ENCODE assay signal across 19 cellular contexts in the genomic region with DNA sequence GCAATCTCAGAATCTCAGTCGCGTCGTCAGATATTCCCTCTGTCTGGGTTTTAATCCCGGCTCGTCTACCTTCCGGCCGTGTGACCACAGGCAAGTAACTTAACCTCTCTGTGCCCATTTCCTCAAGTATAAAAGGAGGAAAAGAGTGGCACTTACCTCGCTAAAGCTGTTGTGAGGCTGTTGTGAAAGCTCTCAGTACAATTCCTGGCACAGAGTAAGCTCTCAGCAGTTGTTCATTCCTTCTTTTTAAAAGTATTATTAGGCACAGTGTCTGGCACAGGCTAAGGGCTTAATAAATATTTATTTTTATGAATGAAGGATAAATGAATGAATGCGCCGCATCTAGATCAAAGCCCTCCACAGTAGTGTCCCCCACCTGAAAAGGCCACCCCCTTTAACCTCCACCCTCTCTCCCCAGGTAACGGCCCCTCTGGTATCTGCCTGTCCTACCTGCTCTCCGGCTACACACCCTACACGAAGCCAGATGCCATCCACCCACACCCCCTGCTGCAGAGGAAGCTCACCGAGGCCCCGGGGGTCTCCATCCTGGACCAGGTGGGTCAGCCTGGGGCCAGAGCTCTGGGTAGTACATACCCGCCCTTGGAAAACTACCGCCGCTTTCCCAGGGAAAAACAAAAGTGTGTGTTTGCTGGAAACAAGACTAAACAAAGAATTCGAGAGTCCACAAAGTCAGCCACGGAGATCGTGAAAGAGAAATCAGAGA. TPM values are rescaled to one million over a fixed set of nuclear protein-coding genes. Genes with fewer than 3 reads are reported as not detected.
A peak's percentile ranks its signal among the peaks of the same experiment; 100 is the strongest.
DNase-seq lines count a peak whose midpoint lies in the region; ATAC-seq, FAIRE-seq and TF ChIP-seq lines count a peak whose summit lies in the region.
"Had no signal": no experiment of that assay in that cellular context is flagged by ENCODE, and none has a peak within 500 bp of the region (broad histone marks: within the 10 kb centered on the region; RNA-seq: fewer than 3 reads in every experiment).

No MANE protein-coding gene starts in this region.

- no peak overlapping the region for H2AFZ ChIP-seq in smooth muscle cell (ENCODE audit: low read depth)
- H2AFZ ChIP-seq: GM23338 had no signal

- no peak for DNase-seq in adipocyte (ENCODE audit: low read depth)
- peak; percentile 13 for DNase-seq in choroid plexus epithelial cell (ENCODE audit: low read depth)
- DNase-seq in right cardiac atrium: peak in 2 of 3 donors; percentile 41 to 50
- no peak for DNase-seq in smooth muscle cell (lab: John Stamatoyannopoulos, UW; ENCODE audit: unreplicated experiment)
- no peak for DNase-seq in activated T-helper 2 cell treated with anti-CD3 and anti-CD28 coated beads, Interferon-gamma antibody, Interleukin-2, Interleukin-4, amounts not matched to agents 10 μg/mL and 5 μg/mL and 100 μg/mL, durations not matched to agents 14 hours and 24 hours and 36 hours (ENCODE audit: low spot score)
- DNase-seq in H54 (ENCODE audit: insufficient read length, low spot score): no peak
- no peak for DNase-seq in suprapubic skin (ENCODE audit: low spot score in 2 of 2)
- DNase-seq: EL, GF-D8, Karpas-422, NCI-H1694 treated with DMSO at 0.1 percent for 48 hours, NCI-H446, NCI-H526 treated with DMSO at 0.1 percent for 48 hours, OCI-M1 had no signal

- TF ChIP-seq CTCF in choroid plexus epithelial cell (conservative IDR thresholded peaks at IDR 0.05; ENCODE audit: low read depth, low read length) (no peak), smooth muscle cell (IDR thresholded peaks at IDR 0.05; ENCODE audit: borderline replicate concordance, insufficient read depth, poor library complexity, severe bottlenecking) (no peak), suprapubic skin (IDR thresholded peaks at IDR 0.05) (no peak)

- no peak for TF ChIP-seq EP300 in suprapubic skin (IDR thresholded peaks at IDR 0.05)

- H3K4me1 ChIP-seq in adipocyte (ENCODE audit: control insufficient read depth, insufficient read depth, low read length): peaks cover 42% of the 10 kb centered on the region
- H3K4me1 ChIP-seq in right cardiac atrium (ENCODE audit: control insufficient read depth, insufficient read depth, low read length): no peaks in the 10 kb centered on the region
- peaks cover 3% of the 10 kb centered on the region for H3K4me1 ChIP-seq in smooth muscle cell (ENCODE audit: low read depth)
- peaks cover 8% of the 10 kb centered on the region for H3K4me1 ChIP-seq in suprapubic skin

- no peaks in the 10 kb centered on the region for H3K36me3 Mint-ChIP-seq in activated T-helper 2 cell treated with anti-CD3 and anti-CD28 coated beads, Interferon-gamma antibody, Interleukin-2, Interleukin-4, amounts not matched to agents 10 μg/mL and 5 μg/mL and 100 μg/mL, durations not matched to agents 14 hours and 24 hours and 36 hours (ENCODE audit: low read depth)

- H3K4me1 Mint-ChIP-seq in activated T-helper 2 cell treated with anti-CD3 and anti-CD28 coated beads, Interferon-gamma antibody, Interleukin-2, Interleukin-4, amounts not matched to agents 10 μg/mL and 5 μg/mL and 100 μg/mL, durations not matched to agents 14 hours and 24 hours and 36 hours (ENCODE audit: low read depth): peaks cover 9% of the 10 kb centered on the region

- peaks cover 57% of the 10 kb centered on the region for H3K36me3 ChIP-seq in adipocyte (ENCODE audit: control insufficient read depth, insufficient read depth, low read length, severe bottlenecking)
- H3K36me3 ChIP-seq in smooth muscle cell (ENCODE audit: low read depth): no peaks in the 10 kb centered on the region
- H3K36me3 ChIP-seq in suprapubic skin: peaks cover 56% of the 10 kb centered on the region
- H3K36me3 ChIP-seq: BE2C had no signal

- H3F3A ChIP-seq in smooth muscle cell (ENCODE audit: low read depth): no peaks in the 10 kb centered on the region

- intact Hi-C loops in right cardiac atrium (cut with DNase I): loop anchor here in 2 of 4 donors (5.0 to 10.0 kb wide), 5 partner anchors 103 to 523 kb away; a partner anchor contains a TSS
- intact Hi-C loops in activated T-helper 2 cell treated with anti-CD3 and anti-CD28 coated beads, Interferon-gamma antibody, Interleukin-2, Interleukin-4, amounts not matched to agents 10 μg/mL and 5 μg/mL and 100 μg/mL, durations not matched to agents 14 hours and 24 hours and 36 hours (cut with micrococcal nuclease): no loop called here

- peaks cover 6% of the 10 kb centered on the region for H4K20me1 ChIP-seq in smooth muscle cell (ENCODE audit: low read depth)

- H3K27ac ChIP-seq in right cardiac atrium (ENCODE audit: low read length) (no peak overlapping the region), smooth muscle cell (ENCODE audit: low read depth) (no peak overlapping the region), suprapubic skin (no peak overlapping the region)

- no peak for FAIRE-seq in H54 (lab: Jason Lieb, UNC)
- FAIRE-seq: RCC 7860 had no signal

- ATAC-seq in right cardiac atrium: no peak
- ATAC-seq: GM23338, HCT116 had no signal

- H3K4me3 ChIP-seq in adipocyte (ENCODE audit: low read length): no peak overlapping the region
- no peak overlapping the region for H3K4me3 ChIP-seq in choroid plexus epithelial cell (ENCODE audit: low read depth, low read length)
- no peak overlapping the region for H3K4me3 ChIP-seq in right cardiac atrium (ENCODE audit: low read length)
- no peak overlapping the region for H3K4me3 ChIP-seq in smooth muscle cell
- H3K4me3 ChIP-seq in suprapubic skin: no peak overlapping the region
- H3K4me3 ChIP-seq: GM23338 had no signal

- H3K27ac Mint-ChIP-seq in activated T-helper 2 cell treated with anti-CD3 and anti-CD28 coated beads, Interferon-gamma antibody, Interleukin-2, Interleukin-4, amounts not matched to agents 10 μg/mL and 5 μg/mL and 100 μg/mL, durations not matched to agents 14 hours and 24 hours and 36 hours: no peak overlapping the region
- H3K27ac Mint-ChIP-seq: GM23338 had no signal

- TF ChIP-seq POLR2A in H54 (IDR thresholded peaks at IDR 0.05; ENCODE audit: low read depth, low read length) (no peak), suprapubic skin (IDR thresholded peaks at IDR 0.05) (no peak)

- H3K27me3 Mint-ChIP-seq in activated T-helper 2 cell treated with anti-CD3 and anti-CD28 coated beads, Interferon-gamma antibody, Interleukin-2, Interleukin-4, amounts not matched to agents 10 μg/mL and 5 μg/mL and 100 μg/mL, durations not matched to agents 14 hours and 24 hours and 36 hours (ENCODE audit: low read depth): peaks cover 8% of the 10 kb centered on the region

- H3K9me3 ChIP-seq in adipocyte (ENCODE audit: control insufficient read depth, low read length): no peaks in the 10 kb centered on the region
- no peaks in the 10 kb centered on the region for H3K9me3 ChIP-seq in right cardiac atrium (ENCODE audit: control insufficient read depth, low read length)
- H3K9me3 ChIP-seq in smooth muscle cell (replicated peaks; ENCODE audit: low read depth): no peaks in the 10 kb centered on the region
- no peaks in the 10 kb centered on the region for H3K9me3 ChIP-seq in suprapubic skin
- H3K9me3 ChIP-seq: BE2C had no signal

- WGBS in right cardiac atrium: 76% methylated on average over 21 of the region's 21 CpGs
- WGBS in smooth muscle cell (ENCODE audit: low lambda C conversion rate): 75% methylated on average over 21 of the region's 21 CpGs
- 82% methylated on average over 21 of the region's 21 CpGs for WGBS in suprapubic skin

- no peak overlapping the region for H3K4me2 ChIP-seq in smooth muscle cell
- H3K4me2 ChIP-seq: GM23338 had no signal

- H3K9ac ChIP-seq in adipocyte (ENCODE audit: low read length) (peak overlapping the region; percentile 15), smooth muscle cell (ENCODE audit: low read depth) (peak overlapping the region; percentile 9)

- no peaks in the 10 kb centered on the region for H3K9me3 Mint-ChIP-seq in activated T-helper 2 cell treated with anti-CD3 and anti-CD28 coated beads, Interferon-gamma antibody, Interleukin-2, Interleukin-4, amounts not matched to agents 10 μg/mL and 5 μg/mL and 100 μg/mL, durations not matched to agents 14 hours and 24 hours and 36 hours
- H3K9me3 Mint-ChIP-seq: GM23338 had no signal

- H3K79me2 ChIP-seq in smooth muscle cell (ENCODE audit: low read depth): no peaks in the 10 kb centered on the region

- no peak overlapping the region for H3K4me3 Mint-ChIP-seq in activated T-helper 2 cell treated with anti-CD3 and anti-CD28 coated beads, Interferon-gamma antibody, Interleukin-2, Interleukin-4, amounts not matched to agents 10 μg/mL and 5 μg/mL and 100 μg/mL, durations not matched to agents 14 hours and 24 hours and 36 hours (ENCODE audit: low read depth)
- H3K4me3 Mint-ChIP-seq: GM23338 had no signal

- H3K27me3 ChIP-seq in adipocyte (replicated peaks; ENCODE audit: control insufficient read depth, insufficient read depth, low read length) (no peaks in the 10 kb centered on the region), right cardiac atrium (ENCODE audit: control insufficient read depth, insufficient read depth) (no peaks in the 10 kb centered on the region), smooth muscle cell (ENCODE audit: low read depth) (no peaks in the 10 kb centered on the region), suprapubic skin (no peaks in the 10 kb centered on the region)

RNA-seq across cellular contexts. Expression of a gene that starts 6.0 kb away (rescaled TPM):
- 1 to 10 TPM; 2.4 to 6.8 (median 3.8) TPM for total RNA-seq in right cardiac atrium
- polyA plus RNA-seq in right cardiac atrium: 3.6 TPM
- 5.1 and 8.9 TPM in 2 replicates for total RNA-seq in smooth muscle cell
- 12.4 and 13.8 TPM in 2 replicates for polyA plus RNA-seq in smooth muscle cell
- total RNA-seq in activated T-helper 2 cell treated with anti-CD3 and anti-CD28 coated beads, Interferon-gamma antibody, Interleukin-2, Interleukin-4, amounts not matched to agents 10 μg/mL and 5 μg/mL and 100 μg/mL, durations not matched to agents 14 hours and 24 hours and 36 hours: 1.4 and 2.1 TPM in 2 replicates
- 1 to 10 TPM; 1.0 to 2.2 (median 1.5) TPM for total RNA-seq in suprapubic skin

RNA-seq across cellular contexts. Expression of a gene that starts 9.0 kb away (rescaled TPM):
- 1 to 10 TPM in 2 of 4 donors, under 1 TPM in 2; 0.28 to 1.8 (median 1.4) TPM for total RNA-seq in right cardiac atrium
- 1.7 TPM for polyA plus RNA-seq in right cardiac atrium
- 0.13 and 0.22 TPM in 2 replicates for total RNA-seq in smooth muscle cell
- polyA plus RNA-seq in smooth muscle cell: 0.83 and 1.7 TPM in 2 replicates
- 0.11 TPM in 1 of 2 replicates, not detected in the other for total RNA-seq in activated T-helper 2 cell treated with anti-CD3 and anti-CD28 coated beads, Interferon-gamma antibody, Interleukin-2, Interleukin-4, amounts not matched to agents 10 μg/mL and 5 μg/mL and 100 μg/mL, durations not matched to agents 14 hours and 24 hours and 36 hours
- not detected for total RNA-seq in suprapubic skin
- total RNA-seq: M059J had no signal

Comparison
In these comparisons a context has a peak if more than half of its experiments do, and no peak if none do; other contexts are left out.
1. DNase-seq: peak in choroid plexus epithelial cell (single experiment) and right cardiac atrium (2 of 3); none in adipocyte (single experiment), smooth muscle cell (single experiment), activated T-helper 2 cell treated with anti-CD3 and anti-CD28 coated beads, Interferon-gamma antibody, Interleukin-2, Interleukin-4, amounts not matched to agents 10 μg/mL and 5 μg/mL and 100 μg/mL, durations not matched to agents 14 hours and 24 hours and 36 hours (single experiment), H54 (single experiment) and suprapubic skin (0 of 2).